ENCODE assay signal across 1 cellular context in the genomic region with DNA sequence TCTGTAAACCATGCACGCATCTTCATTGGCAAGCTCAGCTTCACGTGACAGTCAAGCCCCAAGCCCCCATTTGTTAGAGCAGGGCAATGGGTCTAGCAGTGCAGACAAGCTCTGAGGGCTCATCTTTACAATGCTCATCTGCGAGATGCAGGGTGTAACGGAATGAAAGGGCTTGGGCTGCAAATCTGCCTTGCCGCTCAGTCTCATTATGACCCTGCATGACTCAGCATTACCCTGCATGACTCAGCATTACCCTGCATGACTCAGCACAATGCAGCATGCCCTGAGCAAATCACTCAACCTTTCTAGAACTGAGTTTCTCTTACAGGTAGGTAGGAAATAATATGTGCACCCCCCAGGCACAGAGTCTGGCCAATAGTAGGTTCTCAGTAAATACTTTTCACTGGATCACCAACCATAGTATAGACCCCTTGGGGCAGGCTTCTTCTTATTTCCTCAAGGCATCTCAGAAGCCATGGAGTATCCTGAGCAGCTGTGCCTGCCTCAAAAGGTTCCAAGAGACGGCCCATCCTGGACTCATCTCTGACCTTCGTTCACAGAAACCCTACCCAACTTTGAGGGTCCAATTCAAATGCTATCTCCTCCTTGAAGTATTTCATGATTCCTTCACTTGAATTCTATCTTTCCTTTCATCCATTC.
TF ChIP-seq lines count a peak whose summit lies in the region.

No MANE protein-coding gene starts in this region.

TF ChIP-seq in GM23338, 12 proteins besides CTCF, POLR2A, EP300 and RAD21 (continued from another document):
- TF ChIP-seq, protein P1, sequence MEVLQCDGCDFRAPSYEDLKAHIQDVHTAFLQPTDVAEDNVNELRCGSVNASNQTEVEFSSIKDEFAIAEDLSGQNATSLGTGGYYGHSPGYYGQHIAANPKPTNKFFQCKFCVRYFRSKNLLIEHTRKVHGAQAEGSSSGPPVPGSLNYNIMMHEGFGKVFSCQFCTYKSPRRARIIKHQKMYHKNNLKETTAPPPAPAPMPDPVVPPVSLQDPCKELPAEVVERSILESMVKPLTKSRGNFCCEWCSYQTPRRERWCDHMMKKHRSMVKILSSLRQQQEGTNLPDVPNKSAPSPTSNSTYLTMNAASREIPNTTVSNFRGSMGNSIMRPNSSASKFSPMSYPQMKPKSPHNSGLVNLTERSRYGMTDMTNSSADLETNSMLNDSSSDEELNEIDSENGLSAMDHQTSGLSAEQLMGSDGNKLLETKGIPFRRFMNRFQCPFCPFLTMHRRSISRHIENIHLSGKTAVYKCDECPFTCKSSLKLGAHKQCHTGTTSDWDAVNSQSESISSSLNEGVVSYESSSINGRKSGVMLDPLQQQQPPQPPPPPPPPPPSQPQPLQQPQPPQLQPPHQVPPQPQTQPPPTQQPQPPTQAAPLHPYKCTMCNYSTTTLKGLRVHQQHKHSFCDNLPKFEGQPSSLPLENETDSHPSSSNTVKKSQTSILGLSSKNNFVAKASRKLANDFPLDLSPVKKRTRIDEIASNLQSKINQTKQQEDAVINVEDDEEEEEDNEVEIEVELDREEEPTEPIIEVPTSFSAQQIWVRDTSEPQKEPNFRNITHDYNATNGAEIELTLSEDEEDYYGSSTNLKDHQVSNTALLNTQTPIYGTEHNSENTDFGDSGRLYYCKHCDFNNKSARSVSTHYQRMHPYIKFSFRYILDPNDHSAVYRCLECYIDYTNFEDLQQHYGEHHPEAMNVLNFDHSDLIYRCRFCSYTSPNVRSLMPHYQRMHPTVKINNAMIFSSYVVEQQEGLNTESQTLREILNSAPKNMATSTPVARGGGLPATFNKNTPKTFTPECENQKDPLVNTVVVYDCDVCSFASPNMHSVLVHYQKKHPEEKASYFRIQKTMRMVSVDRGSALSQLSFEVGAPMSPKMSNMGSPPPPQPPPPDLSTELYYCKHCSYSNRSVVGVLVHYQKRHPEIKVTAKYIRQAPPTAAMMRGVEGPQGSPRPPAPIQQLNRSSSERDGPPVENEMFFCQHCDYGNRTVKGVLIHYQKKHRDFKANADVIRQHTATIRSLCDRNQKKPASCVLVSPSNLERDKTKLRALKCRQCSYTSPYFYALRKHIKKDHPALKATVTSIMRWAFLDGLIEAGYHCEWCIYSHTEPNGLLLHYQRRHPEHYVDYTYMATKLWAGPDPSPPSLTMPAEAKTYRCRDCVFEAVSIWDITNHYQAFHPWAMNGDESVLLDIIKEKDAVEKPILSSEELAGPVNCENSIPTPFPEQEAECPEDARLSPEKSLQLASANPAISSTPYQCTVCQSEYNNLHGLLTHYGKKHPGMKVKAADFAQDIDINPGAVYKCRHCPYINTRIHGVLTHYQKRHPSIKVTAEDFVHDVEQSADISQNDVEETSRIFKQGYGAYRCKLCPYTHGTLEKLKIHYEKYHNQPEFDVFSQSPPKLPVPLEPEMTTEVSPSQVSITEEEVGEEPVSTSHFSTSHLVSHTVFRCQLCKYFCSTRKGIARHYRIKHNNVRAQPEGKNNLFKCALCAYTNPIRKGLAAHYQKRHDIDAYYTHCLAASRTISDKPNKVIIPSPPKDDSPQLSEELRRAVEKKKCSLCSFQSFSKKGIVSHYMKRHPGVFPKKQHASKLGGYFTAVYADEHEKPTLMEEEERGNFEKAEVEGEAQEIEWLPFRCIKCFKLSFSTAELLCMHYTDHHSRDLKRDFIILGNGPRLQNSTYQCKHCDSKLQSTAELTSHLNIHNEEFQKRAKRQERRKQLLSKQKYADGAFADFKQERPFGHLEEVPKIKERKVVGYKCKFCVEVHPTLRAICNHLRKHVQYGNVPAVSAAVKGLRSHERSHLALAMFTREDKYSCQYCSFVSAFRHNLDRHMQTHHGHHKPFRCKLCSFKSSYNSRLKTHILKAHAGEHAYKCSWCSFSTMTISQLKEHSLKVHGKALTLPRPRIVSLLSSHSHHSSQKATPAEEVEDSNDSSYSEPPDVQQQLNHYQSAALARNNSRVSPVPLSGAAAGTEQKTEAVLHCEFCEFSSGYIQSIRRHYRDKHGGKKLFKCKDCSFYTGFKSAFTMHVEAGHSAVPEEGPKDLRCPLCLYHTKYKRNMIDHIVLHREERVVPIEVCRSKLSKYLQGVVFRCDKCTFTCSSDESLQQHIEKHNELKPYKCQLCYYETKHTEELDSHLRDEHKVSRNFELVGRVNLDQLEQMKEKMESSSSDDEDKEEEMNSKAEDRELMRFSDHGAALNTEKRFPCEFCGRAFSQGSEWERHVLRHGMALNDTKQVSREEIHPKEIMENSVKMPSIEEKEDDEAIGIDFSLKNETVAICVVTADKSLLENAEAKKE (CRISPR knock-in tag; IDR thresholded peaks at IDR 0.05): no peak
